25 cellular contexts compared by ENCODE assay signal in the genomic region with DNA sequence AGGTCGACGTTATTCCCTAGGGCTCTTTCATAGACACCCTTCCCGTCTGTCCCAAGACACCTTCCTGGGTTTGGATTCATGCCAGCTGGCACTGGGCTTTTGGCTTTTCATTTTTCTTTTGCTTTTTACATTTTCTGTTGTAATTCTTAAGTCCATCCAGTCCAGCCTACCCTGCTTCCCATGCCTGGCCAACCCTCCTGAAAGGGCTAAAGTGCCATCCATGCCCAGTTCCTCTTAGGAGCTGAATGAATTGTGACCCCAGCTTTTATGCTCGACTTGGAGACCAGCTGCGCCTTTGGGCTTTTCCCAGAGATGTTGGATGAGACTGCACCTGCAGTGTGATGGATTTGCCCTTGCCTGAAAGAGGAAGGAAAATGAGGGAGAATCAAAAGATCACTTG. TPM values are rescaled to one million over a fixed set of nuclear protein-coding genes. Genes with fewer than 3 reads are reported as not detected.
"Had no signal": no experiment of that assay in that cellular context is flagged by ENCODE, and none has a peak within 500 bp of the region (broad histone marks: within the 10 kb centered on the region; RNA-seq: fewer than 3 reads in every experiment).

No MANE protein-coding gene starts in this region.

- H3K27me3 ChIP-seq: dorsolateral prefrontal cortex, gastrocnemius medialis, heart left ventricle, hepatocyte, left lung, ovary, right lobe of liver, stomach, thyroid gland, upper lobe of right lung, uterus had no signal

- H3K9me3 ChIP-seq: gastrocnemius medialis, heart left ventricle, left lung, ovary, right lobe of liver, stomach, thyroid gland, upper lobe of right lung, uterus had no signal

- H3K4me1 ChIP-seq: gastrocnemius medialis, heart left ventricle, left lung, right lobe of liver, stomach, thyroid gland, upper lobe of right lung, uterus had no signal

- H3K27ac Mint-ChIP-seq: naive thymus-derived CD8-positive, alpha-beta T cell; nephron progenitor cell had no signal

- H3K4me3 Mint-ChIP-seq: naive thymus-derived CD8-positive, alpha-beta T cell; nephron progenitor cell had no signal

- H3K4me2 ChIP-seq: hepatocyte had no signal

- H3K36me3 ChIP-seq: gastrocnemius medialis, heart left ventricle, left lung, ovary, right lobe of liver, stomach, thyroid gland, upper lobe of right lung, uterus had no signal

- DNase-seq: dorsolateral prefrontal cortex; effector CD4-positive, alpha-beta T cell; foreskin fibroblast; gastrocnemius medialis; heart left ventricle; kidney; left lung; mesendoderm; naive thymus-derived CD8-positive, alpha-beta T cell; nephron progenitor cell; ovary; right lobe of liver; small intestine; stimulated activated CD4-positive, alpha-beta T cell treated with anti-CD3 and anti-CD28 coated beads, Interleukin-15, amount 100 ng/mL, for 24 hours; stimulated activated CD4-positive, alpha-beta T cell treated with anti-CD3 and anti-CD28 coated beads, Interleukin-4, amount 100 ng/mL, for 1 hour; stimulated activated CD8-positive, alpha-beta memory T cell treated with anti-CD3 and anti-CD28 coated beads, Interleukin-4, amount 100 ng/mL, for 48 hours; stimulated activated naive CD4-positive, alpha-beta T cell treated with Interleukin-2 at 50 U/mL for 16 hours; stomach; thyroid gland; upper lobe of right lung; uterus had no signal

- H2AFZ ChIP-seq: hepatocyte had no signal

- H3K27ac ChIP-seq: epithelial cell of prostate, gastrocnemius medialis, heart left ventricle, hepatocyte, left lung, ovary, right lobe of liver, stomach, thyroid gland, upper lobe of right lung, uterus had no signal

- H3K79me2 ChIP-seq: hepatocyte had no signal

- ATAC-seq: esophagus mucosa; gastrocnemius medialis; heart left ventricle; left lung; naive thymus-derived CD8-positive, alpha-beta T cell; right lobe of liver; upper lobe of right lung had no signal

- H3K4me3 ChIP-seq: dorsolateral prefrontal cortex, gastrocnemius medialis, heart left ventricle, hepatocyte, left lung, ovary, right lobe of liver, stomach, thyroid gland, upper lobe of right lung, uterus had no signal

- H3K4me1 Mint-ChIP-seq: naive thymus-derived CD8-positive, alpha-beta T cell; nephron progenitor cell had no signal

- H3K27me3 Mint-ChIP-seq: naive thymus-derived CD8-positive, alpha-beta T cell had no signal

RNA-seq across cellular contexts. Expression of a gene that starts 25.8 kb away (rescaled TPM):
- total RNA-seq: lung microvascular endothelial cell had no signal
